Comparison of ENCODE assay signal across 14 cellular contexts in the genomic region with DNA sequence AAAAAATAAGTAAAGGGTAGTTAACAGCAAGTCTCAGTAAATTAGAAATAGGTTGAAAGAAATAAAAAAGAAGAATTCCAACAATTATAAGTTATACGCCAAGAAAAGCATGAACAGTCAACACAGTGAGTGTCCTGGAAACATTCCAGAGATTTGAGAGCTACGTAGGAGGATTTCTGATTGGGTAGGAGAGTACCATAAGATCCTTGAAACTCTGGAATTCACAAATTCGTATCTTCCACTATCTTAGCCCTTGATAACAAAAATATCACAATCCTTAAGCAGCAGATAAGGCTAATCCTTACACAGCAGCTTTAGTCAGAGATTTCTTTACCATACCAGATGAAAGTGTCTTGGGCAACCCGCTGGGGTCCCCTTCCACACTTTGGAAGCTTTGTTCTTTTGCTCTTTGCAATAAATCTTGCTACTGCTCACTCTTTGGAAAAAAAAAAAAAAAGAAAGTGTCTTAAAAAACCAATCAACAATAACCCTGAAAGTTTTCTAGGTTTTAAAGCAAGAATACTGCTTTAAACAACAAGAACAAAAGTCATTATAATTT. TPM values are rescaled to one million over a fixed set of nuclear protein-coding genes. Genes with fewer than 3 reads are reported as not detected.
DNase-seq lines count a peak whose midpoint lies in the region; ATAC-seq, FAIRE-seq and TF ChIP-seq lines count a peak whose summit lies in the region.
"Had no signal": no experiment of that assay in that cellular context is flagged by ENCODE, and none has a peak within 500 bp of the region (broad histone marks: within the 10 kb centered on the region; RNA-seq: fewer than 3 reads in every experiment).

No MANE protein-coding gene starts in this region.

- no peaks in the 10 kb centered on the region for H3K27me3 Mint-ChIP-seq in activated T-cell treated with anti-CD3 and anti-CD28 coated beads, Interleukin-2, amount 50 U/mL, for 72 hours (ENCODE audit: low read depth)

- H3K27ac Mint-ChIP-seq in activated T-cell treated with anti-CD3 and anti-CD28 coated beads, Interleukin-2, amount 50 U/mL, for 72 hours: peak overlapping the region; percentile 57
- H3K27ac Mint-ChIP-seq: activated naive CD4-positive, alpha-beta T cell treated with anti-CD3 and anti-CD28 coated beads for 36 hours had no signal

- no peak for ATAC-seq in activated T-cell treated with anti-CD3 and anti-CD28 coated beads, Interleukin-2, amount 50 U/mL, for 72 hours (replicated peaks in 1 of 2)
- ATAC-seq in GM21390 (IDR thresholded peaks at IDR 0.05; ENCODE audit: unreplicated experiment): no peak
- no peak for ATAC-seq in GM21360 (IDR thresholded peaks at IDR 0.05; ENCODE audit: unreplicated experiment)

- no peak for FAIRE-seq in GM19239 (lab: Jason Lieb, UNC)

- peaks cover 2 to 4% of the 10 kb centered on the region in 2 donors for H3K36me3 Mint-ChIP-seq in activated T-cell treated with anti-CD3 and anti-CD28 coated beads, Interleukin-2, amount 50 U/mL, for 72 hours (ENCODE audit: insufficient read depth in 2 of 2)

- H3K4me3 Mint-ChIP-seq in activated T-cell treated with anti-CD3 and anti-CD28 coated beads, Interleukin-2, amount 50 U/mL, for 72 hours: peak overlapping the region in 1 of 2 donors; percentile 6
- H3K4me3 Mint-ChIP-seq: activated naive CD4-positive, alpha-beta T cell treated with anti-CD3 and anti-CD28 coated beads for 36 hours had no signal

- DNase-seq in activated T-cell treated with anti-CD3 and anti-CD28 coated beads, Interleukin-2, amount 50 U/mL, for 72 hours: no peak
- no peak for DNase-seq in activated T-cell treated with anti-CD3 and anti-CD28 coated beads, Interleukin-2, amount 50 U/mL, for 48 hours
- DNase-seq in astrocyte of the spinal cord (ENCODE audit: low read depth, low spot score): peak; percentile 84
- peak; percentile 67 for DNase-seq in kidney tubule cell (ENCODE audit: low spot score)
- DNase-seq in stromal cell of bone marrow (ENCODE audit: low read depth): peak; percentile 68
- no peak for DNase-seq in GM19239 (ENCODE audit: insufficient read length, low spot score)
- DNase-seq: activated naive CD4-positive, alpha-beta T cell treated with anti-CD3 and anti-CD28 coated beads for 36 hours; DMS79 treated with DMSO at 0.1 percent for 48 hours; KG1; NCI-H1930; T-helper 2 cell had no signal

- H3K4me1 Mint-ChIP-seq in activated T-cell treated with anti-CD3 and anti-CD28 coated beads, Interleukin-2, amount 50 U/mL, for 72 hours (ENCODE audit: low read depth): peaks cover 88% of the 10 kb centered on the region

- H3K4me3 ChIP-seq in astrocyte of the spinal cord (ENCODE audit: low read depth, low read length): no peak overlapping the region
- H3K4me3 ChIP-seq: upper lobe of left lung had no signal

- in situ Hi-C loops in astrocyte of the spinal cord (cut with HindIII; ENCODE audit: low sequenced_read_pairs): no loop called here

- no peaks in the 10 kb centered on the region for H3K9me3 Mint-ChIP-seq in activated T-cell treated with anti-CD3 and anti-CD28 coated beads, Interleukin-2, amount 50 U/mL, for 72 hours

- TF ChIP-seq CTCF in astrocyte of the spinal cord (IDR thresholded peaks at IDR 0.05; ENCODE audit: low read depth, low read length): no peak

RNA-seq across cellular contexts. Expression of a gene that starts 8.2 kb away (rescaled TPM):
- 10 to 100 TPM; 26.2 to 31.3 TPM for total RNA-seq in activated T-cell treated with anti-CD3 and anti-CD28 coated beads, Interleukin-2, amount 50 U/mL, for 72 hours

Comparison
In these comparisons a context has a peak if more than half of its experiments do, and no peak if none do; other contexts are left out.
1. DNase-seq: peak in astrocyte of the spinal cord (single experiment), kidney tubule cell (single experiment) and stromal cell of bone marrow (single experiment); none in activated T-cell treated with anti-CD3 and anti-CD28 coated beads, Interleukin-2, amount 50 U/mL, for 72 hours (0 of 2), activated T-cell treated with anti-CD3 and anti-CD28 coated beads, Interleukin-2, amount 50 U/mL, for 48 hours (0 of 2) and GM19239 (single experiment).